In the genomic region with DNA sequence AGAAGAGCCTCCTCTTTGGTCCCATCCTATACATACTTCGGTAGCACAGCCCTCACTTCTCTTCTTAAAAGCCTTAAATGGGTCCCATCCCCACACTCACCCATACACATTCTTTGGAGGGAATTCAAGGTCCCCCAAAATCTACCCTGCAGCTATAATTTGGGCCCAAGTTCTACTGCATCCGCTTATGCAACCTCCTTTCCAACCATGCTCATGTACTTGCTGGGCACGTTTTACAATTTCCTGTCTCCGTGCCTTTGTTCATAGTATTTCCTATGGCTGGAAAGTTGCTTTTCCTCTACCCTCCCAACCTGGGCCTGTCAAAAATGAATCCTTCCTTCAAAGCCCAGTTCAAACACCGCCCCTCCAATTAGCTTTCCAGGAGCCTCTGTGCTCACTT, we compare ENCODE assay signal across 1 cellular context.
TF ChIP-seq lines count a peak whose summit lies in the region.

No MANE protein-coding gene starts in this region.

TF ChIP-seq in IMR-90, 13 proteins besides CTCF, POLR2A, EP300 and RAD21 (continued from another document):
- TF ChIP-seq CHD1 (IDR thresholded peaks at IDR 0.05; ENCODE audit: low read depth, low read length) (no peak), CEBPB (IDR thresholded peaks at IDR 0.05; ENCODE audit: low read depth, low read length) (no peak), MAFK (IDR thresholded peaks at IDR 0.05; ENCODE audit: low read depth, low read length) (no peak)
